Comparison of ENCODE assay signal across 8 cellular contexts in genomic region chr15:22664294-22665058, GRCh38.
DNase-seq lines count a peak whose midpoint lies in the region; ATAC-seq and TF ChIP-seq lines count a peak whose summit lies in the region.
"Not testable (repeated sequence)": the region's sequence is repeated elsewhere in the genome, so short reads cannot be mapped to it uniquely, and the experiment has no call there.

No MANE protein-coding gene starts in this region.

- H3K27ac ChIP-seq in muscle layer of colon (ENCODE audit: low read depth, low read length): peak overlapping the region; percentile 44

- not testable (repeated sequence) for H3K4me1 Mint-ChIP-seq in Calu3 (ENCODE audit: low read depth, unreplicated experiment); stimulated activated effector memory CD8-positive, alpha-beta T cell treated with anti-CD3 and anti-CD28 coated beads, Interleukin-12 subunit alpha, Interleukin-12 subunit beta, amount 100 ng/mL, for 72 hours
- H3K4me1 Mint-ChIP-seq in T-cell: peaks cover 15 to 18% (median 18%) of the 10 kb centered on the region in 3 donors
- H3K4me1 Mint-ChIP-seq in activated naive CD8-positive, alpha-beta T cell treated with anti-CD3 and anti-CD28 coated beads for 36 hours: peaks cover 11% of the 10 kb centered on the region

- not testable (repeated sequence) for H3K36me3 ChIP-seq in muscle layer of colon (ENCODE audit: insufficient read depth, low read length)

- ATAC-seq in GM21423 (IDR thresholded peaks at IDR 0.05; ENCODE audit: unreplicated experiment) (peak; percentile 74), HG03439 (IDR thresholded peaks at IDR 0.05; ENCODE audit: unreplicated experiment) (peak; percentile 74), T-cell (replicated peaks in 1 of 4) (peak; percentile 73 to 85 (median 79))
- ATAC-seq in stimulated activated effector memory CD8-positive, alpha-beta T cell treated with anti-CD3 and anti-CD28 coated beads, Interleukin-12 subunit alpha, Interleukin-12 subunit beta, amount 100 ng/mL, for 72 hours: peak; percentile 87

- CTCF ChIA-PET in Calu3 (lab: Charles Lee); T-cell (lab: Charles Lee): not testable (repeated sequence)

- not testable (repeated sequence) for H3K4me1 ChIP-seq in muscle layer of colon (ENCODE audit: insufficient read depth, low read length)

- POLR2A ChIA-PET in T-cell (lab: Charles Lee): not testable (repeated sequence)

- not testable (repeated sequence) for H3K27ac Mint-ChIP-seq in Calu3 (ENCODE audit: unreplicated experiment); activated naive CD8-positive, alpha-beta T cell treated with anti-CD3 and anti-CD28 coated beads for 36 hours; stimulated activated effector memory CD8-positive, alpha-beta T cell treated with anti-CD3 and anti-CD28 coated beads, Interleukin-12 subunit alpha, Interleukin-12 subunit beta, amount 100 ng/mL, for 72 hours
- H3K27ac Mint-ChIP-seq in T-cell: peak overlapping the region; percentile 65 to 94

- H3K27me3 Mint-ChIP-seq in Calu3 (ENCODE audit: unreplicated experiment); T-cell; activated naive CD8-positive, alpha-beta T cell treated with anti-CD3 and anti-CD28 coated beads for 36 hours: not testable (repeated sequence)

- not testable (repeated sequence) for BruUV-seq in Calu3 (replicated peaks; lab: Mats Ljungman, UMichigan)

- not testable (repeated sequence) for TF ChIP-seq CTCF in Calu3 (IDR thresholded peaks at IDR 0.05; ENCODE audit: unreplicated experiment); fibroblast of the aortic adventitia (IDR thresholded peaks at IDR 0.05; ENCODE audit: insufficient read depth, low read length)

- H3K9me3 Mint-ChIP-seq in Calu3 (ENCODE audit: low read depth, unreplicated experiment); T-cell; activated naive CD8-positive, alpha-beta T cell treated with anti-CD3 and anti-CD28 coated beads for 36 hours; stimulated activated effector memory CD8-positive, alpha-beta T cell treated with anti-CD3 and anti-CD28 coated beads, Interleukin-12 subunit alpha, Interleukin-12 subunit beta, amount 100 ng/mL, for 72 hours: not testable (repeated sequence)

- H3K36me3 Mint-ChIP-seq in Calu3 (ENCODE audit: insufficient read depth, unreplicated experiment); T-cell; activated naive CD8-positive, alpha-beta T cell treated with anti-CD3 and anti-CD28 coated beads for 36 hours; stimulated activated effector memory CD8-positive, alpha-beta T cell treated with anti-CD3 and anti-CD28 coated beads, Interleukin-12 subunit alpha, Interleukin-12 subunit beta, amount 100 ng/mL, for 72 hours: not testable (repeated sequence)

- peak; percentile 1 for DNase-seq in Calu3
- peak in 33 of 34 experiments; percentile 1 to 51 (median 23) for DNase-seq in T-cell
- peak; percentile 52 for DNase-seq in activated naive CD8-positive, alpha-beta T cell treated with anti-CD3 and anti-CD28 coated beads for 36 hours
- peak; percentile 25 for DNase-seq in fibroblast of the aortic adventitia (ENCODE audit: low read depth)
- DNase-seq in stimulated activated effector memory CD8-positive, alpha-beta T cell treated with anti-CD3 and anti-CD28 coated beads, Interleukin-12 subunit alpha, Interleukin-12 subunit beta, amount 100 ng/mL, for 72 hours (ENCODE audit: low spot score in 2 of 2): peak; percentile 4 to 53

- H3K4me3 ChIP-seq in fibroblast of the aortic adventitia (ENCODE audit: low read depth, low read length) (peak overlapping the region; percentile 65), muscle layer of colon (ENCODE audit: low read depth in 1 of 2, low read length in 2 of 2) (peak overlapping the region; percentile 23 to 27)

- H3K9me3 ChIP-seq in muscle layer of colon (ENCODE audit: low read length): not testable (repeated sequence)

- H3K4me3 Mint-ChIP-seq in Calu3 (ENCODE audit: low read depth, unreplicated experiment): not testable (repeated sequence)
- H3K4me3 Mint-ChIP-seq in T-cell: peak overlapping the region; percentile 73 to 87 (median 83)
- peak overlapping the region; percentile 79 for H3K4me3 Mint-ChIP-seq in activated naive CD8-positive, alpha-beta T cell treated with anti-CD3 and anti-CD28 coated beads for 36 hours
- H3K4me3 Mint-ChIP-seq in stimulated activated effector memory CD8-positive, alpha-beta T cell treated with anti-CD3 and anti-CD28 coated beads, Interleukin-12 subunit alpha, Interleukin-12 subunit beta, amount 100 ng/mL, for 72 hours: peak overlapping the region; percentile 57

- intact Hi-C loops in Calu3 (cut with micrococcal nuclease; ENCODE audit: unreplicated experiment): not testable (repeated sequence)

- H3K27me3 ChIP-seq in muscle layer of colon (ENCODE audit: control insufficient read depth in 1 of 2, insufficient read depth in 2 of 2, low read length in 2 of 2): not testable (repeated sequence)

- not testable (repeated sequence) for H3K9ac ChIP-seq in muscle layer of colon (ENCODE audit: low read length)

Comparison
In these comparisons a context has a peak if more than half of its experiments do, and no peak if none do; other contexts are left out.
1. Peak in every context shown above with its lines: DNase-seq, ATAC-seq, H3K4me3 ChIP-seq and H3K27ac ChIP-seq.
2. DNase-seq: peak in every context shown above with its lines; median percentile 52 in activated naive CD8-positive, alpha-beta T cell treated with anti-CD3 and anti-CD28 coated beads for 36 hours; 28 in stimulated activated effector memory CD8-positive, alpha-beta T cell treated with anti-CD3 and anti-CD28 coated beads, Interleukin-12 subunit alpha, Interleukin-12 subunit beta, amount 100 ng/mL, for 72 hours; 25 in fibroblast of the aortic adventitia; 23 in T-cell; 1 in Calu3.